In genomic region chr18:79718126-79718525, GRCh38 we compare ENCODE assay signal across 34 cellular contexts.
"Had no signal": no experiment of that assay in that cellular context is flagged by ENCODE, and none has a peak within 500 bp of the region (broad histone marks: within the 10 kb centered on the region; RNA-seq: fewer than 3 reads in every experiment).

No MANE protein-coding gene starts in this region.

- ATAC-seq: activated T-cell treated with anti-CD3 and anti-CD28 coated beads, Interleukin-2, amount 50 U/mL, for 4 hours; K562; PC-3; SK-N-SH treated with all-trans-retinoic acid at 6 μM for 48 hours had no signal

- H3K9me3 ChIP-seq: Peyer's patch had no signal

- H3K27me3 Mint-ChIP-seq: activated B cell treated with CpG ODN at 0.5 μM for 24 hours; activated naive CD4-positive, alpha-beta T cell treated with anti-CD3 and anti-CD28 coated beads, Interleukin-2, amount 10 ng/mL, durations not matched to agents 7 days and 5 days; activated naive CD8-positive, alpha-beta T cell; T-cell had no signal

- H3K4me1 Mint-ChIP-seq: activated B cell treated with CpG ODN at 0.5 μM for 24 hours, T-cell had no signal

- DNase-seq: activated B cell treated with CpG ODN at 0.5 μM for 24 hours; activated CD4-positive, alpha-beta T cell treated with anti-CD3 and anti-CD28 coated beads for 48 hours; activated CD4-positive, alpha-beta T cell treated with anti-CD3 and anti-CD28 coated beads, Interleukin-2, amount 50 U/mL, for 4 hours; activated CD4-positive, CD25-positive, alpha-beta regulatory T cell treated with anti-CD3 and anti-CD28 coated beads, Interleukin-2, amount 50 U/mL, for 72 hours; activated CD8-positive, alpha-beta memory T cell treated with anti-CD3 and anti-CD28 coated beads, Interleukin-2, amount 50 U/mL, for 4 hours; activated effector memory CD4-positive, alpha-beta T cell treated with Interleukin-2 at 50 U/mL for 16 hours; activated naive CD4-positive, alpha-beta T cell treated with anti-CD3 and anti-CD28 coated beads, Interleukin-2, amount 10 ng/mL, durations not matched to agents 7 days and 5 days; activated T-cell treated with anti-CD3 and anti-CD28 coated beads for 4 hours; activated T-cell treated with anti-CD3 and anti-CD28 coated beads, Interleukin-2, amount 50 U/mL, for 4 hours; amniotic stem cell; aorta; brain microvascular endothelial cell; central memory CD4-positive, alpha-beta T cell; NCI-H1105; NCI-H1436; NCI-H187; NCI-H2029 treated with DMSO at 0.1 percent for 48 hours; NCI-H2107; NCI-H2171; NCI-H510A; NCI-H526; NCI-H748 treated with DMSO at 0.1 percent for 48 hours; NK-92 treated with Interleukin-12 subunit alpha and Interleukin-12 subunit beta, amount 100 ng/mL, for 24 hours; PC-3; Peyer's patch; RPMI8226; SIG-M5; T-cell; T-helper 2 cell; T-helper 9 cell had no signal

- H3K9me3 Mint-ChIP-seq: activated B cell treated with CpG ODN at 0.5 μM for 24 hours; activated T-cell treated with anti-CD3 and anti-CD28 coated beads, Interleukin-2, amount 50 U/mL, for 4 hours; T-cell had no signal

- H3K4me3 Mint-ChIP-seq: activated B cell treated with CpG ODN at 0.5 μM for 24 hours; activated naive CD4-positive, alpha-beta T cell treated with anti-CD3 and anti-CD28 coated beads, Interleukin-2, amount 10 ng/mL, durations not matched to agents 7 days and 5 days; activated naive CD8-positive, alpha-beta T cell; activated T-cell treated with anti-CD3 and anti-CD28 coated beads, Interleukin-2, amount 50 U/mL, for 4 hours; activated T-helper 1 cell treated with anti-CD3 and anti-CD28 coated beads, Interleukin-12 subunit alpha, Interleukin-12 subunit beta, Interleukin-2, Interleukin-4 antibody, amounts not matched to agents 30 ng/mL and 10 ng/mL and 1 ng/mL, durations not matched to agents 14 hours and 24 hours and 36 hours; T-cell had no signal

- H3K27ac Mint-ChIP-seq: activated B cell treated with CpG ODN at 0.5 μM for 24 hours; activated naive CD4-positive, alpha-beta T cell treated with anti-CD3 and anti-CD28 coated beads, Interleukin-2, amount 10 ng/mL, durations not matched to agents 7 days and 5 days; activated naive CD8-positive, alpha-beta T cell; activated T-helper 1 cell treated with anti-CD3 and anti-CD28 coated beads, Interleukin-12 subunit alpha, Interleukin-12 subunit beta, Interleukin-2, Interleukin-4 antibody, amounts not matched to agents 30 ng/mL and 10 ng/mL and 1 ng/mL, durations not matched to agents 14 hours and 24 hours and 36 hours; T-cell had no signal
